Comparison of ENCODE assay signal across 1 cellular context in genomic region chr4:143184217-143184502, GRCh38.
TF ChIP-seq lines count a peak whose summit lies in the region.

No MANE protein-coding gene starts in this region.

TF ChIP-seq in GM23338, 12 proteins besides CTCF, POLR2A, EP300 and RAD21 (continued from another document):
- TF ChIP-seq ZNF462 (CRISPR knock-in tag; IDR thresholded peaks at IDR 0.05) (no peak), ZNF331 (CRISPR knock-in tag; IDR thresholded peaks at IDR 0.05; ENCODE audit: low read depth) (no peak)
